ENCODE assay signal across 8 cellular contexts in the genomic region with DNA sequence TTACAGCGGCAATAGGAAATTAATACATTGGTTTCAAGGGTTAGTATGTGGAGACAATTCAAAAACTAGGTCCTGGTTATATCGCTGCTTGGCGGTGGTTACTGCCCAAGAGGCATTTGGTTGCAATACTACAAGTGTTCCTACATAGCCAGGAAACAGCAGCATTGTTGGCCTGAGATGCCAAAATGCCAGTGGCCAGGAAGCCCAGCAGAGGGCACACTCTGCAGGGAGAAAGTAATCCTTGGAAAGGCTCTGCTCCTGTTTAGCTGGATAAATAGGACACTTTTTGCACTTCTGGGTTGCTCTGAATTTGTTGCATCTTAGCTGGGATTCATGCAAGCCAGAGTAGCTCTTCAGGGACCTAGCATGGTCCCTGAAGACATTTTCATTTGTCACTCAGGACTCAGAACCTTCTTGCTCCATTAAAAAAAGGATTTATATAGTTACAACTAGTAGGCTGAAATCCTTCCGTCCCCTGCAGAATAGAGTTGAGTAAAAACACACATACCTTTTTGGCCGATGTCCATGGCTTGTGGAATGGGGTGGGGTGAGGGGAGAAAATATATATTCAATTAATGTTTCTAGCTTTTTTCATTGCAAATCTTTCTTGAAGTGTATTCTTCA. TPM values are rescaled to one million over a fixed set of nuclear protein-coding genes. Genes with fewer than 3 reads are reported as not detected.
DNase-seq lines count a peak whose midpoint lies in the region; ATAC-seq and TF ChIP-seq lines count a peak whose summit lies in the region.

No MANE protein-coding gene starts in this region.

- no peaks in the 10 kb centered on the region for H3K27me3 ChIP-seq in CD8-positive, alpha-beta T cell (ENCODE audit: insufficient read depth, low read length)

- H3K27ac Mint-ChIP-seq in activated CD4-positive, alpha-beta memory T cell treated with anti-CD3 and anti-CD28 coated beads for 36 hours: no peak overlapping the region
- no peak overlapping the region for H3K27ac Mint-ChIP-seq in activated CD4-positive, alpha-beta memory T cell treated with anti-CD3 and anti-CD28 coated beads, Interleukin-2, amount 10 ng/mL, durations not matched to agents 7 days and 5 days
- H3K27ac Mint-ChIP-seq in CD8-positive, alpha-beta T cell: no peak overlapping the region
- no peak overlapping the region for H3K27ac Mint-ChIP-seq in activated T-helper 17 cell treated with anti-CD3 and anti-CD28 coated beads, Interleukin-2, amount 50 U/mL, for 72 hours

- H3K4me3 ChIP-seq in CD8-positive, alpha-beta T cell (ENCODE audit: low read depth, low read length): no peak overlapping the region

- POLR2A ChIA-PET in activated CD4-positive, alpha-beta memory T cell treated with anti-CD3 and anti-CD28 coated beads for 36 hours (lab: Charles Lee): no interaction called here
- POLR2A ChIA-PET in activated CD4-positive, alpha-beta memory T cell treated with anti-CD3 and anti-CD28 coated beads, Interleukin-2, amount 10 ng/mL, durations not matched to agents 7 days and 5 days (lab: Charles Lee): interaction anchor here (1.2 kb wide), 1 partner anchor 9 kb away, joined by 3 read pairs; no protein-coding TSS in a partner anchor
- POLR2A ChIA-PET in CD8-positive, alpha-beta T cell (lab: Charles Lee): no interaction called here

- no peak overlapping the region for H3K27ac ChIP-seq in substantia nigra (ENCODE audit: low read depth, low read length, poor library complexity, severe bottlenecking)
- no peak overlapping the region for H3K27ac ChIP-seq in CD8-positive, alpha-beta T cell (ENCODE audit: low read depth, low read length)

- intact Hi-C loops in activated CD4-positive, alpha-beta memory T cell treated with anti-CD3 and anti-CD28 coated beads for 36 hours (cut with micrococcal nuclease): no loop called here
- intact Hi-C loops in CD8-positive, alpha-beta T cell (cut with DNase I, micrococcal nuclease): loop anchor here in 1 of 2 experiments (5.0 kb wide), 1 partner anchor 519 kb away; no protein-coding TSS in a partner anchor

- H3K9me3 ChIP-seq in CD8-positive, alpha-beta T cell (ENCODE audit: low read length): no peaks in the 10 kb centered on the region

- H3K27me3 Mint-ChIP-seq in activated CD4-positive, alpha-beta memory T cell treated with anti-CD3 and anti-CD28 coated beads for 36 hours: peaks cover 11% of the 10 kb centered on the region
- H3K27me3 Mint-ChIP-seq in activated CD4-positive, alpha-beta memory T cell treated with anti-CD3 and anti-CD28 coated beads, Interleukin-2, amount 10 ng/mL, durations not matched to agents 7 days and 5 days: peaks cover 6% of the 10 kb centered on the region
- peaks cover 15% of the 10 kb centered on the region for H3K27me3 Mint-ChIP-seq in CD8-positive, alpha-beta T cell (ENCODE audit: low read depth)
- H3K27me3 Mint-ChIP-seq in activated T-helper 17 cell treated with anti-CD3 and anti-CD28 coated beads, Interleukin-2, amount 50 U/mL, for 72 hours: peaks cover 6% of the 10 kb centered on the region

- DNase-seq in activated CD4-positive, alpha-beta memory T cell treated with anti-CD3 and anti-CD28 coated beads for 36 hours: peak; percentile 9
- no peak for DNase-seq in activated CD4-positive, alpha-beta memory T cell treated with anti-CD3 and anti-CD28 coated beads, Interleukin-2, amount 10 ng/mL, durations not matched to agents 7 days and 5 days
- DNase-seq in NCI-H146 (lab: John Stamatoyannopoulos, UW) (peak; percentile 26), amniotic stem cell (lab: John Stamatoyannopoulos, UW) (peak; percentile 5), hepatic stellate cell (ENCODE audit: low spot score) (peak; percentile 60), substantia nigra (lab: John Stamatoyannopoulos, UW) (peak in 43 of 49 donors; percentile 0 to 65 (median 29))
- no peak for DNase-seq in CD8-positive, alpha-beta T cell

- H3K36me3 Mint-ChIP-seq in activated CD4-positive, alpha-beta memory T cell treated with anti-CD3 and anti-CD28 coated beads for 36 hours: no peaks in the 10 kb centered on the region
- H3K36me3 Mint-ChIP-seq in activated CD4-positive, alpha-beta memory T cell treated with anti-CD3 and anti-CD28 coated beads, Interleukin-2, amount 10 ng/mL, durations not matched to agents 7 days and 5 days (ENCODE audit: low read depth): no peaks in the 10 kb centered on the region
- H3K36me3 Mint-ChIP-seq in CD8-positive, alpha-beta T cell: no peaks in the 10 kb centered on the region
- no peaks in the 10 kb centered on the region for H3K36me3 Mint-ChIP-seq in activated T-helper 17 cell treated with anti-CD3 and anti-CD28 coated beads, Interleukin-2, amount 50 U/mL, for 72 hours (ENCODE audit: low read depth)

- no peaks in the 10 kb centered on the region for H3K36me3 ChIP-seq in CD8-positive, alpha-beta T cell (ENCODE audit: insufficient read depth, low read length)

- H3K4me1 Mint-ChIP-seq in activated CD4-positive, alpha-beta memory T cell treated with anti-CD3 and anti-CD28 coated beads for 36 hours (ENCODE audit: low read depth): no peaks in the 10 kb centered on the region
- H3K4me1 Mint-ChIP-seq in activated CD4-positive, alpha-beta memory T cell treated with anti-CD3 and anti-CD28 coated beads, Interleukin-2, amount 10 ng/mL, durations not matched to agents 7 days and 5 days: no peaks in the 10 kb centered on the region
- no peaks in the 10 kb centered on the region for H3K4me1 Mint-ChIP-seq in CD8-positive, alpha-beta T cell (ENCODE audit: low read depth)
- H3K4me1 Mint-ChIP-seq in activated T-helper 17 cell treated with anti-CD3 and anti-CD28 coated beads, Interleukin-2, amount 50 U/mL, for 72 hours: no peaks in the 10 kb centered on the region

- no peak overlapping the region for H3K4me3 Mint-ChIP-seq in activated CD4-positive, alpha-beta memory T cell treated with anti-CD3 and anti-CD28 coated beads for 36 hours
- no peak overlapping the region for H3K4me3 Mint-ChIP-seq in activated CD4-positive, alpha-beta memory T cell treated with anti-CD3 and anti-CD28 coated beads, Interleukin-2, amount 10 ng/mL, durations not matched to agents 7 days and 5 days
- no peak overlapping the region for H3K4me3 Mint-ChIP-seq in CD8-positive, alpha-beta T cell
- H3K4me3 Mint-ChIP-seq in activated T-helper 17 cell treated with anti-CD3 and anti-CD28 coated beads, Interleukin-2, amount 50 U/mL, for 72 hours: no peak overlapping the region

- H3K4me1 ChIP-seq in CD8-positive, alpha-beta T cell (ENCODE audit: insufficient read depth, low read length): no peaks in the 10 kb centered on the region

- CTCF ChIA-PET in activated CD4-positive, alpha-beta memory T cell treated with anti-CD3 and anti-CD28 coated beads for 36 hours (lab: Charles Lee): no interaction called here
- CTCF ChIA-PET in activated CD4-positive, alpha-beta memory T cell treated with anti-CD3 and anti-CD28 coated beads, Interleukin-2, amount 10 ng/mL, durations not matched to agents 7 days and 5 days (lab: Charles Lee): no interaction called here
- CTCF ChIA-PET in CD8-positive, alpha-beta T cell (lab: Charles Lee): no interaction called here

- TF ChIP-seq CTCF in CD8-positive, alpha-beta T cell (IDR thresholded peaks at IDR 0.05): no peak

- ATAC-seq in CD8-positive, alpha-beta T cell: no peak
- ATAC-seq in activated T-helper 17 cell treated with anti-CD3 and anti-CD28 coated beads, Interleukin-2, amount 50 U/mL, for 72 hours (replicated peaks): no peak

- no peaks in the 10 kb centered on the region for H3K9me3 Mint-ChIP-seq in activated CD4-positive, alpha-beta memory T cell treated with anti-CD3 and anti-CD28 coated beads for 36 hours
- H3K9me3 Mint-ChIP-seq in activated CD4-positive, alpha-beta memory T cell treated with anti-CD3 and anti-CD28 coated beads, Interleukin-2, amount 10 ng/mL, durations not matched to agents 7 days and 5 days: no peaks in the 10 kb centered on the region
- H3K9me3 Mint-ChIP-seq in CD8-positive, alpha-beta T cell: no peaks in the 10 kb centered on the region
- no peaks in the 10 kb centered on the region for H3K9me3 Mint-ChIP-seq in activated T-helper 17 cell treated with anti-CD3 and anti-CD28 coated beads, Interleukin-2, amount 50 U/mL, for 72 hours

RNA-seq across cellular contexts. Expression of gene GPR119, which starts 8.1 kb away (rescaled TPM):
- not detected for total RNA-seq in activated CD4-positive, alpha-beta memory T cell treated with anti-CD3 and anti-CD28 coated beads for 36 hours
- not detected for total RNA-seq in activated CD4-positive, alpha-beta memory T cell treated with anti-CD3 and anti-CD28 coated beads, Interleukin-2, amount 10 ng/mL, durations not matched to agents 7 days and 5 days
- not detected for total RNA-seq in CD8-positive, alpha-beta T cell
- not detected for total RNA-seq in activated T-helper 17 cell treated with anti-CD3 and anti-CD28 coated beads, Interleukin-2, amount 50 U/mL, for 72 hours

RNA-seq across cellular contexts. Expression of gene RBMX2, which starts 8.2 kb away (rescaled TPM):
- total RNA-seq in activated CD4-positive, alpha-beta memory T cell treated with anti-CD3 and anti-CD28 coated beads for 36 hours: 10 to 100 TPM; 28.4 to 29.8 TPM
- 10 to 100 TPM; 25.9 to 28.5 TPM for total RNA-seq in activated CD4-positive, alpha-beta memory T cell treated with anti-CD3 and anti-CD28 coated beads, Interleukin-2, amount 10 ng/mL, durations not matched to agents 7 days and 5 days
- total RNA-seq in CD8-positive, alpha-beta T cell: 10 to 100 TPM; 19.4 to 20.7 TPM
- 10 to 100 TPM; 24.1 to 25.2 TPM for total RNA-seq in activated T-helper 17 cell treated with anti-CD3 and anti-CD28 coated beads, Interleukin-2, amount 50 U/mL, for 72 hours

RNA-seq across cellular contexts. Expression of gene SLC25A14, which starts 53.8 kb away (rescaled TPM):
- 10 to 100 TPM; 12.1 to 13.2 TPM for total RNA-seq in activated CD4-positive, alpha-beta memory T cell treated with anti-CD3 and anti-CD28 coated beads for 36 hours
- 10 to 100 TPM in 1 of 2 experiments, 1 to 10 TPM in 1; 9.4 to 10.6 TPM for total RNA-seq in activated CD4-positive, alpha-beta memory T cell treated with anti-CD3 and anti-CD28 coated beads, Interleukin-2, amount 10 ng/mL, durations not matched to agents 7 days and 5 days
- 10 to 100 TPM; 11.9 to 13.4 TPM for total RNA-seq in CD8-positive, alpha-beta T cell
- total RNA-seq in activated T-helper 17 cell treated with anti-CD3 and anti-CD28 coated beads, Interleukin-2, amount 50 U/mL, for 72 hours: 10 to 100 TPM; 11.6 to 15.7 TPM

Comparison
In these comparisons a context has a peak if more than half of its experiments do, and no peak if none do; other contexts are left out.
1. DNase-seq: peak in activated CD4-positive, alpha-beta memory T cell treated with anti-CD3 and anti-CD28 coated beads for 36 hours (single experiment), NCI-H146 (single experiment), amniotic stem cell (single experiment), hepatic stellate cell (single experiment) and substantia nigra (43 of 49); none in activated CD4-positive, alpha-beta memory T cell treated with anti-CD3 and anti-CD28 coated beads, Interleukin-2, amount 10 ng/mL, durations not matched to agents 7 days and 5 days (single experiment) and CD8-positive, alpha-beta T cell (0 of 7).